Comparison of ENCODE assay signal across 8 cellular contexts in genomic region chr4:94208918-94209317, GRCh38. TPM values are rescaled to one million over a fixed set of nuclear protein-coding genes. Genes with fewer than 3 reads are reported as not detected.
DNase-seq lines count a peak whose midpoint lies in the region; ATAC-seq and TF ChIP-seq lines count a peak whose summit lies in the region.

No MANE protein-coding gene starts in this region.

- TF ChIP-seq CTCF in epithelial cell of proximal tubule (conservative IDR thresholded peaks at IDR 0.05; ENCODE audit: low read depth, low read length) (no peak), retinal pigment epithelial cell (conservative IDR thresholded peaks at IDR 0.05; ENCODE audit: low read depth, low read length) (no peak)

- no peak overlapping the region; the same call in 1 of the 2 replicates for H2AFZ ChIP-seq in GM23248

- H3K36me3 ChIP-seq in GM23248 (ENCODE audit: low read depth), result peaks cover 25% of the 10 kb centered on the region

- no peak overlapping the region for H3K27ac ChIP-seq in GM23248

- H3F3A ChIP-seq in GM23248 (ENCODE audit: insufficient read depth), result no peaks in the 10 kb centered on the region

- in situ Hi-C loops in GM23248 (cut with MboI), result no loop called here

- WGBS in GM23248 (ENCODE audit: low coverage in 1 of 2, low lambda C conversion rate in 2 of 2, missing lambda C conversion rate in 2 of 2), 2 experiments, result 53 to 54% methylated on average over 1 of the region's 1 CpG

- H3K4me1 ChIP-seq in GM23248 (ENCODE audit: insufficient read depth), result peaks cover 19% of the 10 kb centered on the region

- H4K20me1 ChIP-seq in GM23248 (ENCODE audit: insufficient read depth), result no peaks in the 10 kb centered on the region

- peak overlapping the region; percentile 100 for H3K4me2 ChIP-seq in GM23248 (ENCODE audit: unreplicated experiment)

- H3K27me3 ChIP-seq in GM23248 (replicated peaks; ENCODE audit: insufficient read depth), result no peaks in the 10 kb centered on the region

- H3K79me2 ChIP-seq in GM23248 (ENCODE audit: insufficient read depth), result peaks cover 63% of the 10 kb centered on the region

- DNase-seq in GM23248, result peak; percentile 6
- peak; percentile 5 for DNase-seq in RKO (ENCODE audit: low spot score)
- no peak for DNase-seq in epithelial cell of proximal tubule (ENCODE audit: low read depth)
- DNase-seq in retinal pigment epithelial cell (ENCODE audit: low read depth), result no peak
- DNase-seq in NCI-H1694 (lab: John Stamatoyannopoulos, UW), result no peak
- DNase-seq in NCI-H2081 treated with DMSO at 0.1 percent for 48 hours (lab: John Stamatoyannopoulos, UW), result no peak
- no peak for DNase-seq in NCI-H82 treated with DMSO at 0.1 percent for 48 hours (lab: John Stamatoyannopoulos, UW; ENCODE audit: unreplicated experiment)

- no peaks in the 10 kb centered on the region for H3K9me2 ChIP-seq in GM23248 (ENCODE audit: insufficient read depth)

- H3K4me3 ChIP-seq in GM23248 (peak overlapping the region; percentile 97), epithelial cell of proximal tubule (ENCODE audit: low read depth, low read length) (peak overlapping the region; percentile 90), retinal pigment epithelial cell (ENCODE audit: low read length) (peak overlapping the region; percentile 77)

- H3K9me3 ChIP-seq in GM23248 (ENCODE audit: low read depth), result no peaks in the 10 kb centered on the region

- no peak for ATAC-seq in HG02938 (IDR thresholded peaks at IDR 0.05; ENCODE audit: unreplicated experiment)

- H3K9ac ChIP-seq in GM23248, result peak overlapping the region; percentile 99

RNA-seq across cellular contexts. Expression of gene SMARCAD1, which starts 1.3 kb away (rescaled TPM):
- total RNA-seq in GM23248 (2014; rRNA removed; shearing (Covaris generic)), result 24.0 and 26.3 TPM in 2 replicates
- polyA plus RNA-seq in GM23248 (2016; fragmentation: Nextera tagmentation; extraction: Ambion mirVana), result 12.2 and 14.1 TPM in 2 replicates
- 24.5 and 28.1 TPM in 2 replicates for total RNA-seq in epithelial cell of proximal tubule

Comparison
In these comparisons a context has a peak if more than half of its experiments do, and no peak if none do; other contexts are left out.
1. DNase-seq: peak in GM23248 (single experiment) and RKO (single experiment); none in epithelial cell of proximal tubule (single experiment), retinal pigment epithelial cell (single experiment), NCI-H1694 (single experiment), NCI-H2081 treated with DMSO at 0.1 percent for 48 hours (single experiment) and NCI-H82 treated with DMSO at 0.1 percent for 48 hours (single experiment).
2. Peak in every context shown above with its lines, with median percentiles within 50 percentile points of each other: H3K4me3 ChIP-seq.